ENCODE assay signal across 7 cellular contexts in genomic region chr5:40797273-40798011, GRCh38. TPM values are rescaled to one million over a fixed set of nuclear protein-coding genes. Genes with fewer than 3 reads are reported as not detected.
DNase-seq lines count a peak whose midpoint lies in the region; ATAC-seq, FAIRE-seq and TF ChIP-seq lines count a peak whose summit lies in the region.

No MANE protein-coding gene starts in this region.

- peak; percentile 65 for DNase-seq in NCI-H2196 (lab: John Stamatoyannopoulos, UW; ENCODE audit: unreplicated experiment)
- peak; percentile 73 for DNase-seq in WTC11 (ENCODE audit: low spot score)
- DNase-seq in cardiac fibroblast (ENCODE audit: low read depth in 2 of 2): peak; percentile 82 to 86
- DNase-seq in keratinocyte (ENCODE audit: low read depth, low spot score): no peak
- peak; percentile 61 to 70 (median 70) for DNase-seq in stimulated activated CD4-positive, alpha-beta T cell treated with anti-CD3 and anti-CD28 coated beads, Interleukin-12 subunit alpha, Interleukin-12 subunit beta, amount 100 ng/mL, for 48 hours (ENCODE audit: low read depth in 2 of 3, low spot score in 1 of 3)

- H3K27me3 ChIP-seq in keratinocyte (ENCODE audit: control insufficient read depth, extremely low read depth, insufficient read depth, low read length): no peaks in the 10 kb centered on the region

- peak overlapping the region; percentile 91 for H3K27ac Mint-ChIP-seq in WTC11

- H3K27me3 Mint-ChIP-seq in WTC11 (ENCODE audit: low read depth): no peaks in the 10 kb centered on the region; the same call in 1 of the 2 replicates

- no peaks in the 10 kb centered on the region for H3K9me3 Mint-ChIP-seq in WTC11

- POLR2A ChIA-PET in WTC11 (lab: Charles Lee): interaction anchor here (0.5 to 2.0 kb wide), 3 partner anchors 11 to 97 kb away, joined by 5 to 9 read pairs (median 7); no protein-coding TSS in a partner anchor

- H2AFZ ChIP-seq in keratinocyte (ENCODE audit: control insufficient read depth, low read length): peak overlapping the region; percentile 97

- FAIRE-seq in keratinocyte (lab: Jason Lieb, UNC): no peak

- H3K9me3 ChIP-seq in keratinocyte (ENCODE audit: control insufficient read depth, low read depth, low read length): no peaks in the 10 kb centered on the region

- H3K4me3 ChIP-seq in cardiac fibroblast (replicated peaks in 1 of 2; ENCODE audit: low read depth in 2 of 2, low read length in 2 of 2): peak overlapping the region; percentile 74 to 89
- peak overlapping the region; percentile 88 to 95 (median 91) for H3K4me3 ChIP-seq in keratinocyte (ENCODE audit: control insufficient read depth in 2 of 3, extremely low read depth in 1 of 3, insufficient read depth in 2 of 3, low read depth in 1 of 3, low read length in 3 of 3)

- CTCF ChIA-PET in WTC11 (lab: Charles Lee): interaction anchor here (0.6 to 2.0 kb wide), 4 partner anchors 26 to 107 kb away, joined by 3 to 13 read pairs (median 5); no protein-coding TSS in a partner anchor

- H3K4me1 Mint-ChIP-seq in WTC11: peaks cover 52% of the 10 kb centered on the region

- peaks cover 0 to 2% of the 10 kb centered on the region in 2 experiments for H3K36me3 ChIP-seq in keratinocyte (ENCODE audit: control insufficient read depth in 2 of 2, extremely low read depth in 1 of 2, insufficient read depth in 2 of 2, low read length in 2 of 2)

- H3K36me3 Mint-ChIP-seq in WTC11: peaks cover 7% of the 10 kb centered on the region

- H3K4me1 ChIP-seq in keratinocyte (ENCODE audit: control insufficient read depth, extremely low read depth, insufficient read depth, low read length): peaks cover 14% of the 10 kb centered on the region

- H3K9ac ChIP-seq in keratinocyte (ENCODE audit: control insufficient read depth, extremely low read depth, insufficient read depth, low read length): peak overlapping the region; percentile 88

- peaks cover 51% of the 10 kb centered on the region for H3K79me2 ChIP-seq in keratinocyte (ENCODE audit: control insufficient read depth, insufficient read depth, low read length)

- H3K4me2 ChIP-seq in keratinocyte (ENCODE audit: control insufficient read depth, extremely low read depth, insufficient read depth, low read depth, low read length): peak overlapping the region; percentile 87

- ATAC-seq in GM18867 (IDR thresholded peaks at IDR 0.05; ENCODE audit: unreplicated experiment) (peak; percentile 33), HG03066 (IDR thresholded peaks at IDR 0.05; ENCODE audit: low read depth, unreplicated experiment) (peak; percentile 32), WTC11 (peak; percentile 71)

- peak overlapping the region; percentile 76 for H3K27ac ChIP-seq in keratinocyte (ENCODE audit: control insufficient read depth, insufficient read depth, low read length)

- dilution Hi-C loops in keratinocyte (cut with MboI; ENCODE audit: extremely low pct_ligation_motif_present, low sequenced_read_pairs): no loop called here

- TF ChIP-seq CTCF in WTC11 (IDR thresholded peaks at IDR 0.05) (no peak), cardiac fibroblast (IDR thresholded peaks at IDR 0.05; ENCODE audit: low read depth, low read length) (no peak), keratinocyte (optimal IDR thresholded peaks at IDR 0.05 in 1 of 3, IDR thresholded peaks at IDR 0.05 in 1 of 3, conservative IDR thresholded peaks at IDR 0.05 in 1 of 3; ENCODE audit: extremely low read depth in 1 of 3, insufficient read depth in 2 of 3, low read length in 3 of 3) (no peak)

- no peaks in the 10 kb centered on the region for H3K9me1 ChIP-seq in keratinocyte (ENCODE audit: control insufficient read depth, extremely low read depth, insufficient read depth, low read length)

- no peaks in the 10 kb centered on the region for H4K20me1 ChIP-seq in keratinocyte (ENCODE audit: control insufficient read depth, extremely low read depth, insufficient read depth, low read length)

- H3K4me3 Mint-ChIP-seq in WTC11: peak overlapping the region; percentile 86

TF ChIP-seq in WTC11, 78 proteins besides CTCF, POLR2A, EP300 and RAD21 (continues in another document):
- TF ChIP-seq ERG (CRISPR knock-in tag; IDR thresholded peaks at IDR 0.05) (no peak), TEAD1 (CRISPR knock-in tag; IDR thresholded peaks at IDR 0.05) (peak; percentile 39), JAZF1 (CRISPR knock-in tag; IDR thresholded peaks at IDR 0.05) (no peak), ZNF317 (CRISPR knock-in tag; IDR thresholded peaks at IDR 0.05; ENCODE audit: borderline replicate concordance, low read depth) (no peak), GABPB1 (CRISPR knock-in tag; IDR thresholded peaks at IDR 0.05) (no peak), HMGXB4 (CRISPR knock-in tag; IDR thresholded peaks at IDR 0.05) (peak; percentile 50), IRF2 (CRISPR knock-in tag; IDR thresholded peaks at IDR 0.05; ENCODE audit: borderline replicate concordance, low read depth) (no peak), HMGA2 (CRISPR knock-in tag; IDR thresholded peaks at IDR 0.05) (no peak)
- TF ChIP-seq, protein P1, sequence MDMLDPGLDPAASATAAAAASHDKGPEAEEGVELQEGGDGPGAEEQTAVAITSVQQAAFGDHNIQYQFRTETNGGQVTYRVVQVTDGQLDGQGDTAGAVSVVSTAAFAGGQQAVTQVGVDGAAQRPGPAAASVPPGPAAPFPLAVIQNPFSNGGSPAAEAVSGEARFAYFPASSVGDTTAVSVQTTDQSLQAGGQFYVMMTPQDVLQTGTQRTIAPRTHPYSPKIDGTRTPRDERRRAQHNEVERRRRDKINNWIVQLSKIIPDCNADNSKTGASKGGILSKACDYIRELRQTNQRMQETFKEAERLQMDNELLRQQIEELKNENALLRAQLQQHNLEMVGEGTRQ (CRISPR knock-in tag; IDR thresholded peaks at IDR 0.05): no peak

RNA-seq across cellular contexts. Expression of gene PRKAA1, which starts 0.7 kb away (rescaled TPM):
- 27.9 to 31.2 TPM (median 30.2 TPM) in 3 replicates for total RNA-seq in WTC11 (2021)
- 25.0 to 59.3 TPM (median 44.2 TPM) in 3 replicates for polyA plus RNA-seq in keratinocyte
- polyA plus RNA-seq in keratinocyte (2011; ENCODE audit: low read depth): 16.9 TPM
- 23.3 and 50.9 TPM in 2 replicates for polyA plus RNA-seq in keratinocyte (2011; cell fraction: cytosol; rRNA removed)
- polyA plus RNA-seq in keratinocyte (2011; cell fraction: nucleus; rRNA removed): 59.3 and 79.7 TPM in 2 replicates
- polyA plus RNA-seq in keratinocyte (2012; ENCODE audit: low replicate concordance): 21.4 and 67.3 TPM in 2 replicates
- 11.7 to 63.0 TPM (median 21.5 TPM) in 3 replicates for polyA minus RNA-seq in keratinocyte
- 50.5 TPM for polyA minus RNA-seq in keratinocyte (2011; cell fraction: cytosol; rRNA and poly(A)+ RNA removed)
- 42.9 and 70.4 TPM in 2 replicates for polyA minus RNA-seq in keratinocyte (2011; cell fraction: nucleus; rRNA and poly(A)+ RNA removed)

RNA-seq across cellular contexts. Expression of gene RPL37, which starts 37.6 kb away (rescaled TPM):
- total RNA-seq in WTC11 (2021): 1,405 to 1,592 TPM (median 1,505 TPM) in 3 replicates
- 987 to 3,530 TPM (median 3,448 TPM) in 3 replicates for polyA plus RNA-seq in keratinocyte
- 1,351 TPM for polyA plus RNA-seq in keratinocyte (2011; ENCODE audit: low read depth)
- polyA plus RNA-seq in keratinocyte (2011; cell fraction: cytosol; rRNA removed): 1,961 and 2,087 TPM in 2 replicates
- polyA plus RNA-seq in keratinocyte (2011; cell fraction: nucleus; rRNA removed): 352 and 410 TPM in 2 replicates
- polyA plus RNA-seq in keratinocyte (2012; ENCODE audit: low replicate concordance): 2,787 and 3,051 TPM in 2 replicates
- 360 to 2,042 TPM (median 1,647 TPM) in 3 replicates for polyA minus RNA-seq in keratinocyte
- polyA minus RNA-seq in keratinocyte (2011; cell fraction: cytosol; rRNA and poly(A)+ RNA removed): 1,240 TPM
- polyA minus RNA-seq in keratinocyte (2011; cell fraction: nucleus; rRNA and poly(A)+ RNA removed): 120 and 211 TPM in 2 replicates

RNA-seq across cellular contexts. Expression of gene TTC33, which starts 41.7 kb away (rescaled TPM):
- total RNA-seq in WTC11 (2021): 9.2 to 10.7 TPM (median 10.6 TPM) in 3 replicates
- polyA plus RNA-seq in keratinocyte: 3.6 to 7.1 TPM (median 3.7 TPM) in 3 replicates
- 13.7 TPM for polyA plus RNA-seq in keratinocyte (2011; ENCODE audit: low read depth)
- 3.1 and 5.6 TPM in 2 replicates for polyA plus RNA-seq in keratinocyte (2011; cell fraction: cytosol; rRNA removed)
- 4.2 and 7.2 TPM in 2 replicates for polyA plus RNA-seq in keratinocyte (2011; cell fraction: nucleus; rRNA removed)
- 5.0 and 7.6 TPM in 2 replicates for polyA plus RNA-seq in keratinocyte (2012; ENCODE audit: low replicate concordance)
- polyA minus RNA-seq in keratinocyte: 3.6 to 10.5 TPM in 2 of 3 replicates, not detected in the other
- polyA minus RNA-seq in keratinocyte (2011; cell fraction: cytosol; rRNA and poly(A)+ RNA removed): 5.9 TPM
- polyA minus RNA-seq in keratinocyte (2011; cell fraction: nucleus; rRNA and poly(A)+ RNA removed): 3.1 and 4.8 TPM in 2 replicates

RNA-seq across cellular contexts. Expression of gene CARD6, which starts 43.7 kb away (rescaled TPM):
- 0.24 to 0.44 TPM (median 0.34 TPM) in 3 replicates for total RNA-seq in WTC11 (2021)
- 4.3 to 5.1 TPM (median 4.4 TPM) in 3 replicates for polyA plus RNA-seq in keratinocyte
- 2.7 TPM for polyA plus RNA-seq in keratinocyte (2011; ENCODE audit: low read depth)
- 2.8 and 4.7 TPM in 2 replicates for polyA plus RNA-seq in keratinocyte (2011; cell fraction: cytosol; rRNA removed)
- 6.0 and 7.4 TPM in 2 replicates for polyA plus RNA-seq in keratinocyte (2011; cell fraction: nucleus; rRNA removed)
- polyA plus RNA-seq in keratinocyte (2012; ENCODE audit: low replicate concordance): 1.3 and 3.4 TPM in 2 replicates
- 1.1 to 6.1 TPM (median 4.6 TPM) in 3 replicates for polyA minus RNA-seq in keratinocyte
- 4.0 TPM for polyA minus RNA-seq in keratinocyte (2011; cell fraction: cytosol; rRNA and poly(A)+ RNA removed)
- 3.3 and 6.1 TPM in 2 replicates for polyA minus RNA-seq in keratinocyte (2011; cell fraction: nucleus; rRNA and poly(A)+ RNA removed)
